ENCODE assay signal across 1 cellular context in the genomic region with DNA sequence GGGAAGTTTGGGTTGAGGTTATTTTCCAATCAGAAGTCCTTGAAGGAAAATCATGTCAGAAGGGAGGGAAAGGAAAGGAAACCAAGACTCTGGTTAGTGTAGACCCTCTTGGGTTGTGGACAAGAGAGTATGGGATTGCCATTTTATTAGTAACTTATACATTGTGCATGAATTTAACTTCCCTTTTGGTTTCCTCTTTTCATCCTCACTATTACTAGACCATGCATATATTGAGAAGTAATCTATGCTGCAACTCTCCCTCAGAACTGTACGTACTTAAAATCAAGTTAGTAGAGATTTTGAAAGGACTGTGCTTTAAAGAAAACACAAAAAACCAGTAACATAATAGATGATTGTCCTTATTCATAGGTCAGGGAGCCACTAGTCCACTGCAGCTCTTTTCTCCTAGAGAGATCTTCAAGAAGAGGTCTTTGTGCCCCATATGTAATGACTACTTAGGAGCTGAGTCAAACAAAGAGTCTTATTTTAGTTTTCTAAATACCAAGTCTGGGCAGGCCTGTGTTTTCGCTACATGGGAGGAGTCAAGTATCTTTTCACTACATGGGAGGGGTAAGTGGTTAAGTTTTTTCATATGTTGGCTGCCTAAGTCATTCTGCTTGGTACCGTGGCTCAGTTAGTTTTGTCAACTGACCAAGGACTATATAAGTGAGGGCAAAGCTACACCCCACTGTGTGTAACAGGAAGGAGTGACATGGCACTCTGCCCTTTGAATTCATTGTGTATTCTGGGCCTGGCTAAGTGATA.
TF ChIP-seq lines count a peak whose summit lies in the region.

No MANE protein-coding gene starts in this region.

TF ChIP-seq in WTC11, 78 proteins besides CTCF, POLR2A, EP300 and RAD21 (continued from another document):
- no peak for TF ChIP-seq ZNF232 (CRISPR knock-in tag; IDR thresholded peaks at IDR 0.05)
- TF ChIP-seq, protein P1, sequence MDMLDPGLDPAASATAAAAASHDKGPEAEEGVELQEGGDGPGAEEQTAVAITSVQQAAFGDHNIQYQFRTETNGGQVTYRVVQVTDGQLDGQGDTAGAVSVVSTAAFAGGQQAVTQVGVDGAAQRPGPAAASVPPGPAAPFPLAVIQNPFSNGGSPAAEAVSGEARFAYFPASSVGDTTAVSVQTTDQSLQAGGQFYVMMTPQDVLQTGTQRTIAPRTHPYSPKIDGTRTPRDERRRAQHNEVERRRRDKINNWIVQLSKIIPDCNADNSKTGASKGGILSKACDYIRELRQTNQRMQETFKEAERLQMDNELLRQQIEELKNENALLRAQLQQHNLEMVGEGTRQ (CRISPR knock-in tag; IDR thresholded peaks at IDR 0.05), result no peak
- TF ChIP-seq, protein P2, sequence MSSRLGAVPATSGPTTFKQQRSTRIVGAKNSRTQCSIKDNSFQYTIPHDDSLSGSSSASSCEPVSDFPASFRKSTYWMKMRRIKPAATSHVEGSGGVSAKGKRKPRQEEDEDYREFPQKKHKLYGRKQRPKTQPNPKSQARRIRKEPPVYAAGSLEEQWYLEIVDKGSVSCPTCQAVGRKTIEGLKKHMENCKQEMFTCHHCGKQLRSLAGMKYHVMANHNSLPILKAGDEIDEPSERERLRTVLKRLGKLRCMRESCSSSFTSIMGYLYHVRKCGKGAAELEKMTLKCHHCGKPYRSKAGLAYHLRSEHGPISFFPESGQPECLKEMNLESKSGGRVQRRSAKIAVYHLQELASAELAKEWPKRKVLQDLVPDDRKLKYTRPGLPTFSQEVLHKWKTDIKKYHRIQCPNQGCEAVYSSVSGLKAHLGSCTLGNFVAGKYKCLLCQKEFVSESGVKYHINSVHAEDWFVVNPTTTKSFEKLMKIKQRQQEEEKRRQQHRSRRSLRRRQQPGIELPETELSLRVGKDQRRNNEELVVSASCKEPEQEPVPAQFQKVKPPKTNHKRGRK (CRISPR knock-in tag; IDR thresholded peaks at IDR 0.05; ENCODE audit: borderline replicate concordance), result no peak
- no peak for TF ChIP-seq NR2C2 (CRISPR knock-in tag; IDR thresholded peaks at IDR 0.05)
